1 cellular context compared by ENCODE assay signal in genomic region chr13:31749929-31750328, GRCh38.
TF ChIP-seq lines count a peak whose summit lies in the region.

No MANE protein-coding gene starts in this region.

TF ChIP-seq in SK-N-SH, 30 proteins besides CTCF, POLR2A, EP300 and RAD21 (continued from another document):
- no peak for TF ChIP-seq ZBTB33 (IDR thresholded peaks at IDR 0.05; ENCODE audit: borderline replicate concordance, low read depth)
- no peak for TF ChIP-seq REST (IDR thresholded peaks at IDR 0.05; ENCODE audit: low read depth, low read length)
- peak; percentile 92 for TF ChIP-seq TCF12 (IDR thresholded peaks at IDR 0.05)
- no peak for TF ChIP-seq NRF1 (IDR thresholded peaks at IDR 0.05; ENCODE audit: low read depth, low read length)
- TF ChIP-seq POLR2AphosphoS5 (IDR thresholded peaks at IDR 0.05; ENCODE audit: low read depth, low read length): peak; percentile 51; the same call in 1 of the 2 replicates
- TF ChIP-seq FOXM1 (IDR thresholded peaks at IDR 0.05; ENCODE audit: low read depth): no peak
- TF ChIP-seq, protein P1, sequence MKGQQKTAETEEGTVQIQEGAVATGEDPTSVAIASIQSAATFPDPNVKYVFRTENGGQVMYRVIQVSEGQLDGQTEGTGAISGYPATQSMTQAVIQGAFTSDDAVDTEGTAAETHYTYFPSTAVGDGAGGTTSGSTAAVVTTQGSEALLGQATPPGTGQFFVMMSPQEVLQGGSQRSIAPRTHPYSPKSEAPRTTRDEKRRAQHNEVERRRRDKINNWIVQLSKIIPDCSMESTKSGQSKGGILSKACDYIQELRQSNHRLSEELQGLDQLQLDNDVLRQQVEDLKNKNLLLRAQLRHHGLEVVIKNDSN (IDR thresholded peaks at IDR 0.05; ENCODE audit: borderline replicate concordance, low read depth): peak; percentile 26; the same call in 1 of the 2 replicates
- no peak; the same call in 1 of the 2 replicates for TF ChIP-seq GABPA (IDR thresholded peaks at IDR 0.05; ENCODE audit: low read depth)
